ENCODE assay signal across 8 cellular contexts in genomic region chr1:224182866-224183590, GRCh38.
A peak's percentile ranks its signal among the peaks of the same experiment; 100 is the strongest.
DNase-seq lines count a peak whose midpoint lies in the region; ATAC-seq and FAIRE-seq lines count a peak whose summit lies in the region.

DEGS1 (plus strand) TSS chr1:224183240; CDS start chr1:224183337, 97 bp downstream.

- FAIRE-seq in GM18507 (lab: Jason Lieb, UNC) = no peak

- peak within 1 kb of the TSS; percentile 94 for H3K4me3 Mint-ChIP-seq in T-helper 2 cell treated with Interferon-gamma antibody and Interleukin-4, amounts not matched to agents 5 μg/mL and 100 μg/mL, for 36 hours

- peaks cover 33% of the 10 kb centered on the region for H3K36me3 Mint-ChIP-seq in T-helper 2 cell treated with Interferon-gamma antibody and Interleukin-4, amounts not matched to agents 5 μg/mL and 100 μg/mL, for 36 hours (ENCODE audit: low read depth)

- H3K9me3 Mint-ChIP-seq in T-helper 2 cell treated with Interferon-gamma antibody and Interleukin-4, amounts not matched to agents 5 μg/mL and 100 μg/mL, for 36 hours = no peaks in the 10 kb centered on the region

- H3K27me3 Mint-ChIP-seq in T-helper 2 cell treated with Interferon-gamma antibody and Interleukin-4, amounts not matched to agents 5 μg/mL and 100 μg/mL, for 36 hours (ENCODE audit: low read depth) = peaks cover 7% of the 10 kb centered on the region

- ATAC-seq in HG02885 (IDR thresholded peaks at IDR 0.05; ENCODE audit: poor library complexity, unreplicated experiment) = peak; percentile 66

- peak within 1 kb of the TSS; percentile 91 for H3K27ac Mint-ChIP-seq in T-helper 2 cell treated with Interferon-gamma antibody and Interleukin-4, amounts not matched to agents 5 μg/mL and 100 μg/mL, for 36 hours

- DNase-seq in GM18507 (ENCODE audit: extremely low spot score, insufficient read length, low read depth) = peak; percentile 76
- DNase-seq in NCI-H146 treated with DMSO at 0.1 percent for 48 hours (lab: John Stamatoyannopoulos, UW; ENCODE audit: unreplicated experiment) = peak; percentile 83
- peak; percentile 82 for DNase-seq in T-helper 2 cell treated with Interferon-gamma antibody and Interleukin-4, amounts not matched to agents 5 μg/mL and 100 μg/mL, for 36 hours (ENCODE audit: low spot score)
- peak; percentile 5 to 89 (median 77) for DNase-seq in anterior cingulate cortex (lab: John Stamatoyannopoulos, UW)
- DNase-seq in hepatic stellate cell (ENCODE audit: low spot score) = peak; percentile 94
- DNase-seq in retina = peak; percentile 95
- DNase-seq in OCI-M2 (lab: John Stamatoyannopoulos, UW; ENCODE audit: unreplicated experiment) = no peak

- peaks cover 38% of the 10 kb centered on the region for H3K4me1 Mint-ChIP-seq in T-helper 2 cell treated with Interferon-gamma antibody and Interleukin-4, amounts not matched to agents 5 μg/mL and 100 μg/mL, for 36 hours (ENCODE audit: low read depth)
